Comparison of ENCODE assay signal across 1 cellular context in the genomic region with DNA sequence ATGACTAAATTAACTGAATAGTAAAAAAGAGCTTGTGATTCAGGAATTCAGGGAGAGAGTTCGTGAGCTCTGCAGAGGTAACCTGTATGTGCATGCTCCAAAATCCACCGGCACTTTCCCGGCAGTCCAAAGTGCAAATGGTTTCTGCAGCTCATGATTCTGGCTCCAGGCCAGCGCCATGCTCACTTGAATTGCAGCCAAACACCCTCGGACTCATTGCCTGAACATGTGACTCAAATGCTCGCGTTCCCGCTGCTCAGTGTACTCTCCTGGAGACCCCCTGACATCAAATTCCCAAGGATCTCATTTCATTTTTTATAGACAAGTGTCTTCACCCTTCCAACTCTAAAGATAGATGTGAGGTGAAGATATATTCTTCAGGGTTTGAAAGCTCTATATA.
A peak's percentile ranks its signal among the peaks of the same experiment; 100 is the strongest.
TF ChIP-seq lines count a peak whose summit lies in the region.

No MANE protein-coding gene starts in this region.

TF ChIP-seq in HEK293, 187 proteins besides CTCF, POLR2A, EP300 and RAD21 (continued from another document):
- peak; percentile 32; the same call in 1 of the 2 replicates for TF ChIP-seq ZNF76 (tag by site-specific recombination; IDR thresholded peaks at IDR 0.05; ENCODE audit: borderline replicate concordance, low read depth)
- TF ChIP-seq, protein P1, sequence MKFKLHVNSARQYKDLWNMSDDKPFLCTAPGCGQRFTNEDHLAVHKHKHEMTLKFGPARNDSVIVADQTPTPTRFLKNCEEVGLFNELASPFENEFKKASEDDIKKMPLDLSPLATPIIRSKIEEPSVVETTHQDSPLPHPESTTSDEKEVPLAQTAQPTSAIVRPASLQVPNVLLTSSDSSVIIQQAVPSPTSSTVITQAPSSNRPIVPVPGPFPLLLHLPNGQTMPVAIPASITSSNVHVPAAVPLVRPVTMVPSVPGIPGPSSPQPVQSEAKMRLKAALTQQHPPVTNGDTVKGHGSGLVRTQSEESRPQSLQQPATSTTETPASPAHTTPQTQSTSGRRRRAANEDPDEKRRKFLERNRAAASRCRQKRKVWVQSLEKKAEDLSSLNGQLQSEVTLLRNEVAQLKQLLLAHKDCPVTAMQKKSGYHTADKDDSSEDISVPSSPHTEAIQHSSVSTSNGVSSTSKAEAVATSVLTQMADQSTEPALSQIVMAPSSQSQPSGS (tag by site-specific recombination; IDR thresholded peaks at IDR 0.05; ENCODE audit: low read depth), result no peak
